ENCODE assay signal across 8 cellular contexts in the genomic region with DNA sequence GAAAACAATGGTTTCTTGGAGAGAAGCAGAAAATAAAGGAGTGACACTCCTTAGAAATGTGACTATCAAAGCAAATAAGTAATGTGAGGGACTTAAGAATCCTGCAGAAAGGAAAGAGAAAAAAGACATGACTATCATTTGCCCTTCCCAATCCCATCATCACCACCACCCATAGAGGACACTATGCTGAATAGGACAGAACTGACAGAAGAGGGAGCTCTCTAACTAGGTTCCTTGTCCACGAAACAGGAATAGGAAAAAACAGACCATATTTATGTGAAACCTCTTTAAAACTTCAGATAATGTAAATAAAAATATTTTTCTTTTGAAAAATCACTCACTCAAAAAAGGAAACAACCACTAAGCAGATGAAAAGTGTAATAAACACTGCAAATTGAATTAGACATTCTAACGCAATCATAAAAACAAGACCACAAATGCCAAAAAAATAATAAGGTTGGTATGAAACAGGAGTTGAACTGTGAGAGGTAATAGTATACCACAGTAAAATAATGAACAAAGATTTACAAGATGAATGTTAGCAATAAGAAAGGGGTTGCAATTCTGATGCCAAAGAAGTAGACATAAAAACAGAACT. TPM values are rescaled to one million over a fixed set of nuclear protein-coding genes. Genes with fewer than 3 reads are reported as not detected.
DNase-seq lines count a peak whose midpoint lies in the region; ATAC-seq and TF ChIP-seq lines count a peak whose summit lies in the region.

No MANE protein-coding gene starts in this region.

- H3K4me3 Mint-ChIP-seq in activated CD4-positive, alpha-beta T cell treated with anti-CD3 and anti-CD28 coated beads for 36 hours = no peak overlapping the region

- peak; percentile 55 for ATAC-seq in activated CD4-positive, alpha-beta T cell treated with anti-CD3 and anti-CD28 coated beads for 36 hours

- no peaks in the 10 kb centered on the region for H3K36me3 Mint-ChIP-seq in activated CD4-positive, alpha-beta T cell treated with anti-CD3 and anti-CD28 coated beads for 36 hours (ENCODE audit: low read depth)

- POLR2A ChIA-PET in activated CD4-positive, alpha-beta T cell treated with anti-CD3 and anti-CD28 coated beads for 36 hours (lab: Charles Lee) = no interaction called here

- intact Hi-C loops in activated CD4-positive, alpha-beta T cell treated with anti-CD3 and anti-CD28 coated beads for 36 hours (cut with DNase I, micrococcal nuclease) = loop anchor here (1.0 to 5.0 kb wide), 3 partner anchors 94 to 343 kb away; partner anchors contain the start of gene STYK1 (in 1 of the 2)

- H3K27ac Mint-ChIP-seq in activated CD4-positive, alpha-beta T cell treated with anti-CD3 and anti-CD28 coated beads for 36 hours = no peak overlapping the region

- CTCF ChIA-PET in activated CD4-positive, alpha-beta T cell treated with anti-CD3 and anti-CD28 coated beads for 36 hours (lab: Charles Lee) = interaction anchor here (1.3 kb wide), 1 partner anchor 232 kb away, joined by 3 read pairs; no protein-coding TSS in a partner anchor

- TF ChIP-seq CTCF in WI38 (IDR thresholded peaks at IDR 0.05; ENCODE audit: low read depth, low read length) = peak; percentile 65; the same call in 1 of the 2 replicates
- TF ChIP-seq CTCF in retinal pigment epithelial cell (conservative IDR thresholded peaks at IDR 0.05; ENCODE audit: low read depth, low read length) = peak; percentile 83

- no peak for DNase-seq in activated CD4-positive, alpha-beta T cell treated with anti-CD3 and anti-CD28 coated beads for 36 hours
- DNase-seq in activated CD4-positive, alpha-beta T cell treated with anti-CD3 and anti-CD28 coated beads, Interleukin-2, amount 50 U/mL, for 48 hours = no peak
- DNase-seq in NCI-H146 (lab: John Stamatoyannopoulos, UW) = peak; percentile 79
- DNase-seq in glomerular visceral epithelial cell (ENCODE audit: extremely low spot score) = peak; percentile 46
- DNase-seq in retinal pigment epithelial cell (ENCODE audit: low read depth) = no peak
- no peak for DNase-seq in activated CD4-positive, alpha-beta T cell treated with anti-CD3 and anti-CD28 coated beads, Interleukin-2, amount 50 U/mL, for 4 hours
- no peak for DNase-seq in ecto neural progenitor cell (ENCODE audit: low spot score)

- H3K4me1 Mint-ChIP-seq in activated CD4-positive, alpha-beta T cell treated with anti-CD3 and anti-CD28 coated beads for 36 hours = peaks cover 2% of the 10 kb centered on the region

- no peak overlapping the region for H3K4me3 ChIP-seq in WI38 (ENCODE audit: low read depth, low read length)
- no peak overlapping the region for H3K4me3 ChIP-seq in retinal pigment epithelial cell (ENCODE audit: low read length)

- H3K9me3 Mint-ChIP-seq in activated CD4-positive, alpha-beta T cell treated with anti-CD3 and anti-CD28 coated beads for 36 hours (ENCODE audit: low read depth) = peaks cover 3% of the 10 kb centered on the region

- H3K27me3 Mint-ChIP-seq in activated CD4-positive, alpha-beta T cell treated with anti-CD3 and anti-CD28 coated beads for 36 hours = no peaks in the 10 kb centered on the region

RNA-seq across cellular contexts. Expression of gene KLRD1, which starts 24.1 kb away (rescaled TPM):
- total RNA-seq in activated CD4-positive, alpha-beta T cell treated with anti-CD3 and anti-CD28 coated beads for 36 hours = under 1 TPM; 0.05 to 0.28 TPM

RNA-seq across cellular contexts. Expression of gene KLRK1, which starts 58.1 kb away (rescaled TPM):
- total RNA-seq in activated CD4-positive, alpha-beta T cell treated with anti-CD3 and anti-CD28 coated beads for 36 hours = not detected

Comparison
In these comparisons a context has a peak if more than half of its experiments do, and no peak if none do; other contexts are left out.
1. DNase-seq: peak in NCI-H146 (single experiment) and glomerular visceral epithelial cell (single experiment); none in activated CD4-positive, alpha-beta T cell treated with anti-CD3 and anti-CD28 coated beads for 36 hours (single experiment), activated CD4-positive, alpha-beta T cell treated with anti-CD3 and anti-CD28 coated beads, Interleukin-2, amount 50 U/mL, for 48 hours (0 of 2), retinal pigment epithelial cell (single experiment), activated CD4-positive, alpha-beta T cell treated with anti-CD3 and anti-CD28 coated beads, Interleukin-2, amount 50 U/mL, for 4 hours (0 of 2) and ecto neural progenitor cell (single experiment).